33 cellular contexts compared by ENCODE assay signal in genomic region chr13:20536992-20537391, GRCh38.
"Had no signal": no experiment of that assay in that cellular context is flagged by ENCODE, and none has a peak within 500 bp of the region (broad histone marks: within the 10 kb centered on the region; RNA-seq: fewer than 3 reads in every experiment).

No MANE protein-coding gene starts in this region.

- H3K4me3 ChIP-seq: adrenal gland, body of pancreas, breast epithelium had no signal

- DNase-seq: activated B cell treated with CpG ODN at 0.5 μM for 24 hours; activated CD4-positive, alpha-beta memory T cell treated with anti-CD3 and anti-CD28 coated beads for 36 hours; activated CD4-positive, alpha-beta T cell treated with anti-CD3 and anti-CD28 coated beads for 4 hours; activated CD4-positive, alpha-beta T cell treated with anti-CD3 and anti-CD28 coated beads, Interleukin-2, amount 10 ng/mL, durations not matched to agents 24 days and 14 days; activated CD4-positive, alpha-beta T cell treated with anti-CD3 and anti-CD28 coated beads, Interleukin-2, amount 50 U/mL, for 1 hour; activated CD4-positive, alpha-beta T cell treated with anti-CD3 and anti-CD28 coated beads, Interleukin-2, amount 50 U/mL, for 4 hours; activated CD4-positive, CD25-positive, alpha-beta regulatory T cell treated with anti-CD3 and anti-CD28 coated beads, Interleukin-2, amount 50 U/mL, for 72 hours; activated CD8-positive, alpha-beta memory T cell treated with anti-CD3 and anti-CD28 coated beads, Interleukin-2, amount 50 U/mL, for 4 hours; activated CD8-positive, alpha-beta T cell treated with anti-CD3 and anti-CD28 coated beads for 36 hours; activated effector memory CD4-positive, alpha-beta T cell treated with anti-CD3 and anti-CD28 coated beads, Interleukin-2, amount 50 U/mL, for 16 hours; activated gamma-delta T cell treated with Interleukin-2 at 50 U/mL for 16 hours; activated naive CD4-positive, alpha-beta T cell; activated naive CD4-positive, alpha-beta T cell treated with anti-CD3 and anti-CD28 coated beads for 36 hours; activated naive CD4-positive, alpha-beta T cell treated with anti-CD3 and anti-CD28 coated beads, Interleukin-2, amount 50 U/mL, for 16 hours; activated naive CD8-positive, alpha-beta T cell treated with anti-CD3 and anti-CD28 coated beads for 36 hours; activated T-cell treated with anti-CD3 and anti-CD28 coated beads for 4 hours; activated T-cell treated with anti-CD3 and anti-CD28 coated beads, Interleukin-2, amount 50 U/mL, for 1 hour; activated T-cell treated with anti-CD3 and anti-CD28 coated beads, Interleukin-2, amount 50 U/mL, for 4 hours; activated T-cell treated with anti-CD3 and anti-CD28 coated beads, Interleukin-2, amount 50 U/mL, for 72 hours; adrenal gland; amniotic stem cell; aorta; body of pancreas; brain microvascular endothelial cell; central memory CD4-positive, alpha-beta T cell; T-helper 2 cell; T-helper 9 cell had no signal

- H3K9me3 ChIP-seq: breast epithelium had no signal

- ATAC-seq: activated CD8-positive, alpha-beta T cell treated with anti-CD3 and anti-CD28 coated beads for 36 hours; activated naive CD4-positive, alpha-beta T cell treated with anti-CD3 and anti-CD28 coated beads, Interleukin-2, amount 50 U/mL, for 72 hours; activated T-cell treated with anti-CD3 and anti-CD28 coated beads, Interleukin-2, amount 50 U/mL, for 4 hours; activated T-cell treated with anti-CD3 and anti-CD28 coated beads, Interleukin-2, amount 50 U/mL, for 72 hours; activated T-helper 17 cell treated with anti-CD3 and anti-CD28 coated beads, Interleukin-2, amount 50 U/mL, for 72 hours; body of pancreas had no signal

- H3K4me1 ChIP-seq: adrenal gland, body of pancreas, breast epithelium had no signal

- FAIRE-seq: astrocyte, TTC549 had no signal

- H3K27ac ChIP-seq: adrenal gland, body of pancreas, brain microvascular endothelial cell, breast epithelium, VCaP had no signal

- H3K27me3 ChIP-seq: adrenal gland, body of pancreas, brain microvascular endothelial cell, breast epithelium had no signal

- H3K36me3 ChIP-seq: adrenal gland, brain microvascular endothelial cell, breast epithelium had no signal
